ENCODE assay signal across 30 cellular contexts in the genomic region with DNA sequence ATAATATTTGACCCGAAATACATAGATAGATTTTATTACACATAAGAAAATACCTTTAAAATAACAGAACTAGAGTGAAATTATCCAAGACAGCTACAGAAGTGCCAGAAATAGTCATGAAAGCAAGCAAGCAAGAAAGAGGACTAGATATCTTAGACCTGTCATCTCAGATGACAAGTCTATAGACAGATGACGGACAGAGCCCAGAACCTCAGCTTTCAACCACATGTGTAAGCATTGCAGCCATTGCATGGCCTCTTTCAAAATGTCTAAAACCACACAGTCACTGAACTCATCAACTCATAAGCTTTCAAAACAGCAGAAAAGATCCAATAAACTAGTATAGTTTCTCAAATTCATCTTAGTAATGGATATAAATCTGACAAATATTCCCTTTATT.
"Had no signal": no experiment of that assay in that cellular context is flagged by ENCODE, and none has a peak within 500 bp of the region (broad histone marks: within the 10 kb centered on the region; RNA-seq: fewer than 3 reads in every experiment).

No MANE protein-coding gene starts in this region.

- H3K4me3 ChIP-seq: PC-9, SJCRH30, SK-N-MC had no signal

- FAIRE-seq: RCC 7860 had no signal

- DNase-seq: Karpas-422, MM.1S, MV-4-11, NCI-H1092, NCI-H1105, NCI-H1417 treated with DMSO at 0.1 percent for 48 hours, NCI-H1436 treated with DMSO at 0.1 percent for 48 hours, NCI-H1694 treated with DMSO at 0.1 percent for 48 hours, NCI-H187 treated with DMSO at 0.1 percent for 48 hours, NCI-H2029, NCI-H2081, NCI-H2171 treated with DMSO at 0.1 percent for 48 hours, NCI-H2227 treated with DMSO at 0.1 percent for 48 hours, NCI-H345, NCI-H446, NCI-H510A treated with DMSO at 0.1 percent for 48 hours, NCI-H524 treated with DMSO at 0.1 percent for 48 hours, NCI-H526 treated with DMSO at 0.1 percent for 48 hours, NCI-H774, PC-9, SHP77, SIG-M5, SJCRH30, T-cell had no signal

- H3K4me1 ChIP-seq: SJCRH30 had no signal

- H2AFZ ChIP-seq: PC-9 had no signal

- H3K9me3 ChIP-seq: SJCRH30 had no signal

- H3K4me2 ChIP-seq: PC-9 had no signal

- H3K36me3 ChIP-seq: SJCRH30 had no signal

- H3K27me3 ChIP-seq: SJCRH30 had no signal

- H3K27ac ChIP-seq: PC-9, RWPE1, SJCRH30, SK-N-MC had no signal

- ATAC-seq: Panc1, Right ventricle myocardium inferior, SK-N-SH treated with all-trans-retinoic acid at 6 μM for 48 hours, T-cell had no signal
